2 cellular contexts compared by ENCODE assay signal in genomic region chr16:10954903-10955302, GRCh38.
TF ChIP-seq lines count a peak whose summit lies in the region.

No MANE protein-coding gene starts in this region.

TF ChIP-seq in endothelial cell of umbilical vein, 7 proteins besides CTCF, POLR2A, EP300 and RAD21:
- TF ChIP-seq GATA2 (IDR thresholded peaks at IDR 0.05; ENCODE audit: insufficient read depth, insufficient read length, low read depth, low read length) (no peak), EZH2 (IDR thresholded peaks at IDR 0.05; ENCODE audit: borderline replicate concordance, low read depth, low read length, severe bottlenecking) (no peak), FOS (IDR thresholded peaks at IDR 0.05; ENCODE audit: borderline replicate concordance, insufficient read depth, low read length) (no peak), JUN (IDR thresholded peaks at IDR 0.05; ENCODE audit: borderline replicate concordance, insufficient read depth, insufficient read length, low read depth) (no peak), MAX (IDR thresholded peaks at IDR 0.05; ENCODE audit: insufficient read depth, insufficient read length) (no peak), POLR2AphosphoS5 (IDR thresholded peaks at IDR 0.05; ENCODE audit: insufficient read depth, low read depth, low read length) (no peak), MYC (IDR thresholded peaks at IDR 0.05; ENCODE audit: low read depth, low read length) (no peak)

TF ChIP-seq in GM23338, 12 proteins besides CTCF, POLR2A, EP300 and RAD21:
- TF ChIP-seq REST (IDR thresholded peaks at IDR 0.05; ENCODE audit: unreplicated experiment), result no peak
- TF ChIP-seq EZH2phosphoT487 (IDR thresholded peaks at IDR 0.05; ENCODE audit: unreplicated experiment), result no peak
- no peak for TF ChIP-seq POLR2AphosphoS5 (IDR thresholded peaks at IDR 0.05; ENCODE audit: low read depth)
- TF ChIP-seq ETS1 (IDR thresholded peaks at IDR 0.05), result no peak
- TF ChIP-seq NANOG (IDR thresholded peaks at IDR 0.05; ENCODE audit: borderline replicate concordance), result no peak
- TF ChIP-seq CREB1 (CRISPR knock-in tag; IDR thresholded peaks at IDR 0.05; ENCODE audit: low read depth), result no peak
- no peak for TF ChIP-seq ZNF114 (CRISPR knock-in tag; IDR thresholded peaks at IDR 0.05)
- no peak for TF ChIP-seq ZNF331 (CRISPR knock-in tag; IDR thresholded peaks at IDR 0.05; ENCODE audit: low read depth)
- no peak for TF ChIP-seq EZH2 (IDR thresholded peaks at IDR 0.05; ENCODE audit: low read depth, unreplicated experiment)
- TF ChIP-seq STAT1 (IDR thresholded peaks at IDR 0.05; ENCODE audit: unreplicated experiment), result no peak
- no peak for TF ChIP-seq JUNB (IDR thresholded peaks at IDR 0.05; ENCODE audit: unreplicated experiment)
- TF ChIP-seq, protein P1, sequence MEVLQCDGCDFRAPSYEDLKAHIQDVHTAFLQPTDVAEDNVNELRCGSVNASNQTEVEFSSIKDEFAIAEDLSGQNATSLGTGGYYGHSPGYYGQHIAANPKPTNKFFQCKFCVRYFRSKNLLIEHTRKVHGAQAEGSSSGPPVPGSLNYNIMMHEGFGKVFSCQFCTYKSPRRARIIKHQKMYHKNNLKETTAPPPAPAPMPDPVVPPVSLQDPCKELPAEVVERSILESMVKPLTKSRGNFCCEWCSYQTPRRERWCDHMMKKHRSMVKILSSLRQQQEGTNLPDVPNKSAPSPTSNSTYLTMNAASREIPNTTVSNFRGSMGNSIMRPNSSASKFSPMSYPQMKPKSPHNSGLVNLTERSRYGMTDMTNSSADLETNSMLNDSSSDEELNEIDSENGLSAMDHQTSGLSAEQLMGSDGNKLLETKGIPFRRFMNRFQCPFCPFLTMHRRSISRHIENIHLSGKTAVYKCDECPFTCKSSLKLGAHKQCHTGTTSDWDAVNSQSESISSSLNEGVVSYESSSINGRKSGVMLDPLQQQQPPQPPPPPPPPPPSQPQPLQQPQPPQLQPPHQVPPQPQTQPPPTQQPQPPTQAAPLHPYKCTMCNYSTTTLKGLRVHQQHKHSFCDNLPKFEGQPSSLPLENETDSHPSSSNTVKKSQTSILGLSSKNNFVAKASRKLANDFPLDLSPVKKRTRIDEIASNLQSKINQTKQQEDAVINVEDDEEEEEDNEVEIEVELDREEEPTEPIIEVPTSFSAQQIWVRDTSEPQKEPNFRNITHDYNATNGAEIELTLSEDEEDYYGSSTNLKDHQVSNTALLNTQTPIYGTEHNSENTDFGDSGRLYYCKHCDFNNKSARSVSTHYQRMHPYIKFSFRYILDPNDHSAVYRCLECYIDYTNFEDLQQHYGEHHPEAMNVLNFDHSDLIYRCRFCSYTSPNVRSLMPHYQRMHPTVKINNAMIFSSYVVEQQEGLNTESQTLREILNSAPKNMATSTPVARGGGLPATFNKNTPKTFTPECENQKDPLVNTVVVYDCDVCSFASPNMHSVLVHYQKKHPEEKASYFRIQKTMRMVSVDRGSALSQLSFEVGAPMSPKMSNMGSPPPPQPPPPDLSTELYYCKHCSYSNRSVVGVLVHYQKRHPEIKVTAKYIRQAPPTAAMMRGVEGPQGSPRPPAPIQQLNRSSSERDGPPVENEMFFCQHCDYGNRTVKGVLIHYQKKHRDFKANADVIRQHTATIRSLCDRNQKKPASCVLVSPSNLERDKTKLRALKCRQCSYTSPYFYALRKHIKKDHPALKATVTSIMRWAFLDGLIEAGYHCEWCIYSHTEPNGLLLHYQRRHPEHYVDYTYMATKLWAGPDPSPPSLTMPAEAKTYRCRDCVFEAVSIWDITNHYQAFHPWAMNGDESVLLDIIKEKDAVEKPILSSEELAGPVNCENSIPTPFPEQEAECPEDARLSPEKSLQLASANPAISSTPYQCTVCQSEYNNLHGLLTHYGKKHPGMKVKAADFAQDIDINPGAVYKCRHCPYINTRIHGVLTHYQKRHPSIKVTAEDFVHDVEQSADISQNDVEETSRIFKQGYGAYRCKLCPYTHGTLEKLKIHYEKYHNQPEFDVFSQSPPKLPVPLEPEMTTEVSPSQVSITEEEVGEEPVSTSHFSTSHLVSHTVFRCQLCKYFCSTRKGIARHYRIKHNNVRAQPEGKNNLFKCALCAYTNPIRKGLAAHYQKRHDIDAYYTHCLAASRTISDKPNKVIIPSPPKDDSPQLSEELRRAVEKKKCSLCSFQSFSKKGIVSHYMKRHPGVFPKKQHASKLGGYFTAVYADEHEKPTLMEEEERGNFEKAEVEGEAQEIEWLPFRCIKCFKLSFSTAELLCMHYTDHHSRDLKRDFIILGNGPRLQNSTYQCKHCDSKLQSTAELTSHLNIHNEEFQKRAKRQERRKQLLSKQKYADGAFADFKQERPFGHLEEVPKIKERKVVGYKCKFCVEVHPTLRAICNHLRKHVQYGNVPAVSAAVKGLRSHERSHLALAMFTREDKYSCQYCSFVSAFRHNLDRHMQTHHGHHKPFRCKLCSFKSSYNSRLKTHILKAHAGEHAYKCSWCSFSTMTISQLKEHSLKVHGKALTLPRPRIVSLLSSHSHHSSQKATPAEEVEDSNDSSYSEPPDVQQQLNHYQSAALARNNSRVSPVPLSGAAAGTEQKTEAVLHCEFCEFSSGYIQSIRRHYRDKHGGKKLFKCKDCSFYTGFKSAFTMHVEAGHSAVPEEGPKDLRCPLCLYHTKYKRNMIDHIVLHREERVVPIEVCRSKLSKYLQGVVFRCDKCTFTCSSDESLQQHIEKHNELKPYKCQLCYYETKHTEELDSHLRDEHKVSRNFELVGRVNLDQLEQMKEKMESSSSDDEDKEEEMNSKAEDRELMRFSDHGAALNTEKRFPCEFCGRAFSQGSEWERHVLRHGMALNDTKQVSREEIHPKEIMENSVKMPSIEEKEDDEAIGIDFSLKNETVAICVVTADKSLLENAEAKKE (CRISPR knock-in tag; IDR thresholded peaks at IDR 0.05), result no peak
